ENCODE assay signal across 23 cellular contexts in genomic region chr2:143690204-143690603, GRCh38.
DNase-seq lines count a peak whose midpoint lies in the region; ATAC-seq and TF ChIP-seq lines count a peak whose summit lies in the region.
"Had no signal": no experiment of that assay in that cellular context is flagged by ENCODE, and none has a peak within 500 bp of the region (broad histone marks: within the 10 kb centered on the region; RNA-seq: fewer than 3 reads in every experiment).

No MANE protein-coding gene starts in this region.

- no peaks in the 10 kb centered on the region for H3K9me3 Mint-ChIP-seq in natural killer cell treated with Interleukin-12 subunit alpha and Interleukin-12 subunit beta and Interleukin-15 and Interleukin-18, amount 100 ng/mL, for 72 hours
- H3K9me3 Mint-ChIP-seq in natural killer cell, result peaks cover 0 to 2% of the 10 kb centered on the region in 2 donors
- H3K9me3 Mint-ChIP-seq in activated T-helper 17 cell treated with anti-CD3 and anti-CD28 coated beads, Interleukin-2, amount 50 U/mL, for 72 hours, result no peaks in the 10 kb centered on the region
- H3K9me3 Mint-ChIP-seq in stimulated activated naive B cell treated with anti-CD40 and anti-IgM and Interleukin-4, amounts not matched to agents 10 μg/mL and 1 μg/mL and 100 μg/mL, for 72 hours, result no peaks in the 10 kb centered on the region
- H3K9me3 Mint-ChIP-seq: H9, HFFc6 had no signal

- in situ Hi-C loops in GM13977 (cut with MboI; ENCODE audit: low pct_unique_long_range_greater_than_20kb, low sequenced_read_pairs, unreplicated experiment), result no loop called here

- peak in 1 of 2 donors; percentile 83 for ATAC-seq in natural killer cell treated with Interleukin-12 subunit alpha and Interleukin-12 subunit beta and Interleukin-15 and Interleukin-18, amount 100 ng/mL, for 72 hours
- no peak for ATAC-seq in natural killer cell
- ATAC-seq in activated T-helper 17 cell treated with anti-CD3 and anti-CD28 coated beads, Interleukin-2, amount 50 U/mL, for 72 hours (replicated peaks), result peak; percentile 57
- peak; percentile 77 to 85 for ATAC-seq in stimulated activated naive B cell treated with anti-CD40 and anti-IgM and Interleukin-4, amounts not matched to agents 10 μg/mL and 1 μg/mL and 100 μg/mL, for 72 hours (replicated peaks)
- ATAC-seq: HepG2 had no signal

- DNase-seq in natural killer cell treated with Interleukin-12 subunit alpha and Interleukin-12 subunit beta and Interleukin-15 and Interleukin-18, amount 100 ng/mL, for 72 hours (ENCODE audit: low spot score), result no peak
- DNase-seq in natural killer cell (no peak), GM13977 (ENCODE audit: low spot score) (no peak), NAMALWA (ENCODE audit: low spot score) (no peak), H4 (ENCODE audit: low spot score) (no peak)
- peak; percentile 3 for DNase-seq in stimulated activated naive B cell treated with anti-CD40 and anti-IgM and Interleukin-4, amounts not matched to agents 10 μg/mL and 1 μg/mL and 100 μg/mL, for 72 hours
- DNase-seq: C1 segment of cervical spinal cord; CD4-positive, alpha-beta memory T cell; COR-L47; H9; HFFc6; KBM-7; MV-4-11; NCI-H1105 treated with DMSO at 0.1 percent for 48 hours; NCI-H146; NCI-H1930; NCI-H446; NCI-H524 treated with DMSO at 0.1 percent for 48 hours; NCI-H774; Right ventricle myocardium superior; RPMI8226 had no signal

- TF ChIP-seq CTCF in natural killer cell (IDR thresholded peaks at IDR 0.05) (no peak), GM13977 (IDR thresholded peaks at IDR 0.05; ENCODE audit: extremely low read depth, insufficient read depth, missing control alignments) (no peak)

- H3K27ac Mint-ChIP-seq in natural killer cell treated with Interleukin-12 subunit alpha and Interleukin-12 subunit beta and Interleukin-15 and Interleukin-18, amount 100 ng/mL, for 72 hours, result peak overlapping the region in 1 of 2 donors; percentile 71
- H3K27ac Mint-ChIP-seq in natural killer cell, result no peak overlapping the region
- no peak overlapping the region for H3K27ac Mint-ChIP-seq in activated T-helper 17 cell treated with anti-CD3 and anti-CD28 coated beads, Interleukin-2, amount 50 U/mL, for 72 hours
- H3K27ac Mint-ChIP-seq in stimulated activated naive B cell treated with anti-CD40 and anti-IgM and Interleukin-4, amounts not matched to agents 10 μg/mL and 1 μg/mL and 100 μg/mL, for 72 hours, result no peak overlapping the region
- H3K27ac Mint-ChIP-seq: H9, HFFc6 had no signal

- H3K4me1 Mint-ChIP-seq in natural killer cell treated with Interleukin-12 subunit alpha and Interleukin-12 subunit beta and Interleukin-15 and Interleukin-18, amount 100 ng/mL, for 72 hours (ENCODE audit: low read depth in 2 of 2), result peaks cover 17 to 63% of the 10 kb centered on the region in 2 donors
- H3K4me1 Mint-ChIP-seq in natural killer cell, result peaks cover 5 to 23% of the 10 kb centered on the region in 2 donors
- H3K4me1 Mint-ChIP-seq in activated T-helper 17 cell treated with anti-CD3 and anti-CD28 coated beads, Interleukin-2, amount 50 U/mL, for 72 hours, result peaks cover 6% of the 10 kb centered on the region
- H3K4me1 Mint-ChIP-seq in stimulated activated naive B cell treated with anti-CD40 and anti-IgM and Interleukin-4, amounts not matched to agents 10 μg/mL and 1 μg/mL and 100 μg/mL, for 72 hours, result peaks cover 3 to 18% of the 10 kb centered on the region in 2 donors

- intact Hi-C loops in natural killer cell (cut with micrococcal nuclease), result no loop called here

- no peaks in the 10 kb centered on the region for H3K27me3 Mint-ChIP-seq in natural killer cell treated with Interleukin-12 subunit alpha and Interleukin-12 subunit beta and Interleukin-15 and Interleukin-18, amount 100 ng/mL, for 72 hours
- no peaks in the 10 kb centered on the region for H3K27me3 Mint-ChIP-seq in natural killer cell (ENCODE audit: low read depth in 2 of 2)
- no peaks in the 10 kb centered on the region for H3K27me3 Mint-ChIP-seq in activated T-helper 17 cell treated with anti-CD3 and anti-CD28 coated beads, Interleukin-2, amount 50 U/mL, for 72 hours
- H3K27me3 Mint-ChIP-seq in stimulated activated naive B cell treated with anti-CD40 and anti-IgM and Interleukin-4, amounts not matched to agents 10 μg/mL and 1 μg/mL and 100 μg/mL, for 72 hours, result no peaks in the 10 kb centered on the region
- H3K27me3 Mint-ChIP-seq: CD4-positive, alpha-beta memory T cell had no signal

- H3K4me3 Mint-ChIP-seq in natural killer cell treated with Interleukin-12 subunit alpha and Interleukin-12 subunit beta and Interleukin-15 and Interleukin-18, amount 100 ng/mL, for 72 hours, result peak overlapping the region; percentile 57
- H3K4me3 Mint-ChIP-seq in natural killer cell, result no peak overlapping the region
- H3K4me3 Mint-ChIP-seq in activated T-helper 17 cell treated with anti-CD3 and anti-CD28 coated beads, Interleukin-2, amount 50 U/mL, for 72 hours, result no peak overlapping the region
- no peak overlapping the region for H3K4me3 Mint-ChIP-seq in stimulated activated naive B cell treated with anti-CD40 and anti-IgM and Interleukin-4, amounts not matched to agents 10 μg/mL and 1 μg/mL and 100 μg/mL, for 72 hours
- H3K4me3 Mint-ChIP-seq: CD4-positive, alpha-beta memory T cell; H9; HFFc6 had no signal

- peaks cover 8% of the 10 kb centered on the region for H3K36me3 Mint-ChIP-seq in natural killer cell treated with Interleukin-12 subunit alpha and Interleukin-12 subunit beta and Interleukin-15 and Interleukin-18, amount 100 ng/mL, for 72 hours
- H3K36me3 Mint-ChIP-seq in natural killer cell, result no peaks in the 10 kb centered on the region
- H3K36me3 Mint-ChIP-seq in activated T-helper 17 cell treated with anti-CD3 and anti-CD28 coated beads, Interleukin-2, amount 50 U/mL, for 72 hours (ENCODE audit: low read depth), result peaks cover 22% of the 10 kb centered on the region
- H3K36me3 Mint-ChIP-seq in stimulated activated naive B cell treated with anti-CD40 and anti-IgM and Interleukin-4, amounts not matched to agents 10 μg/mL and 1 μg/mL and 100 μg/mL, for 72 hours, result peaks cover 2 to 18% of the 10 kb centered on the region in 2 donors

Comparison
In these comparisons a context has a peak if more than half of its experiments do, and no peak if none do; other contexts are left out.
1. ATAC-seq: peak in activated T-helper 17 cell treated with anti-CD3 and anti-CD28 coated beads, Interleukin-2, amount 50 U/mL, for 72 hours (single experiment) and stimulated activated naive B cell treated with anti-CD40 and anti-IgM and Interleukin-4, amounts not matched to agents 10 μg/mL and 1 μg/mL and 100 μg/mL, for 72 hours (2 of 2); none in natural killer cell (0 of 3).